In the genomic region with DNA sequence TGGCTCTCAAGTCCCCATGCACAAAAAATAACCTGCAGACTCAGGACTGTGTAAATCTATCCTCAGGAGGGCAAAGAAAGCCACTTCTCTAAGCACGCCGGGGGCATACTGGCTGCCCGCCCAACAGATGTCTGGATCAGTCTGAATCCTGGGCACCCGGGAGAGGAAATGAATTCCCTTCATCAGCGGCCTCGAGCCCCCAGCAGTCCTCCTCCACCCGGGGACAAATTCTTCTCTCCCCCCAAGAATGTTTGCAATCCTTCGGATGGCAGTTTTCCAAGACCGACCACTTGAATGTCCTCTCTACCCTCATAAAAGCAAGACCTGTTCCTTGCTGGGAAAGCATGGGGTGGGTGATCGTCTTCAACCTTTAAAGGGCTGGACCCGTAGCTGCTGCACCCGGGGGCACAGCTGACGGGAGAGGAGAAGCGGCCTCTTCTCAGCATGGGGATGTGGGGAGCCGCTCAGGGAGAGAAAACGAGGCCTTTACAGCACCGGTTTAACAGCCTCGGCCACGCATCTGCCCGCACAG, we compare ENCODE assay signal across 8 cellular contexts. TPM values are rescaled to one million over a fixed set of nuclear protein-coding genes. Genes with fewer than 3 reads are reported as not detected.
DNase-seq lines count a peak whose midpoint lies in the region; ATAC-seq and TF ChIP-seq lines count a peak whose summit lies in the region.

No MANE protein-coding gene starts in this region.

- no peak for DNase-seq in brain microvascular endothelial cell
- no peak for DNase-seq in HuH-7 (ENCODE audit: low spot score)
- DNase-seq in mucosa of gallbladder (ENCODE audit: low spot score) = no peak

- H3K9me3 ChIP-seq in HUES6 (ENCODE audit: control insufficient read depth, insufficient read depth, low read depth, low read length) (no peaks in the 10 kb centered on the region), mucosa of rectum (ENCODE audit: control insufficient read depth in 2 of 2, low read length in 2 of 2) (no peaks in the 10 kb centered on the region)

- TF ChIP-seq CTCF in GM12875 (IDR thresholded peaks at IDR 0.05; ENCODE audit: borderline replicate concordance, insufficient read depth, low read depth, low read length) (no peak), brain microvascular endothelial cell (IDR thresholded peaks at IDR 0.05; ENCODE audit: low read depth, low read length, missing control alignments) (no peak)

- in situ Hi-C loops in brain microvascular endothelial cell (cut with HindIII; ENCODE audit: low pct_ligation_motif_present, low sequenced_read_pairs) = no loop called here

- H3K27ac ChIP-seq in HUES6 (ENCODE audit: low read depth, low read length) (no peak overlapping the region), brain microvascular endothelial cell (no peak overlapping the region), mucosa of rectum (ENCODE audit: low read depth in 2 of 2, low read length in 2 of 2) (peak overlapping the region in 1 of 2 donors; percentile 56)

- H3K27me3 ChIP-seq in HUES6 (ENCODE audit: control insufficient read depth, insufficient read depth, low read length) (peaks cover 25% of the 10 kb centered on the region), brain microvascular endothelial cell (replicated peaks) (no peaks in the 10 kb centered on the region), mucosa of rectum (ENCODE audit: control insufficient read depth in 2 of 2, insufficient read depth in 2 of 2, low read length in 2 of 2) (no peaks in the 10 kb centered on the region)

- ATAC-seq in HG02571 (IDR thresholded peaks at IDR 0.05; ENCODE audit: unreplicated experiment) (no peak), GM21786 (IDR thresholded peaks at IDR 0.05; ENCODE audit: unreplicated experiment) (no peak)

- H3K4me3 ChIP-seq in GM12875 (ENCODE audit: low read depth, low read length) (peak overlapping the region; percentile 79), HUES6 (ENCODE audit: low read depth, low read length) (peak overlapping the region; percentile 71), brain microvascular endothelial cell (ENCODE audit: low read depth, low read length) (peak overlapping the region; percentile 68), mucosa of rectum (ENCODE audit: low read length in 2 of 2) (peak overlapping the region; percentile 71 to 81)

- H3K4me1 ChIP-seq in HUES6 (ENCODE audit: control insufficient read depth, insufficient read depth, low read length) (peaks cover 11% of the 10 kb centered on the region; the same call in 1 of the 2 replicates), mucosa of rectum (ENCODE audit: control insufficient read depth in 2 of 2, insufficient read depth in 2 of 2, low read length in 2 of 2) (peaks cover 14 to 20% of the 10 kb centered on the region in 2 donors)

- H3K36me3 ChIP-seq in HUES6 (ENCODE audit: control insufficient read depth, insufficient read depth, low read length) = no peaks in the 10 kb centered on the region
- H3K36me3 ChIP-seq in brain microvascular endothelial cell (replicated peaks) = no peaks in the 10 kb centered on the region
- H3K36me3 ChIP-seq in mucosa of rectum (ENCODE audit: control insufficient read depth in 2 of 2, insufficient read depth in 2 of 2, low read length in 2 of 2) = no peaks in the 10 kb centered on the region

- peak overlapping the region; percentile 58 for H3K9ac ChIP-seq in HUES6 (ENCODE audit: low read length)
- peak overlapping the region; percentile 74 for H3K9ac ChIP-seq in mucosa of rectum (ENCODE audit: low read depth in 1 of 2, low read length in 2 of 2)

RNA-seq across cellular contexts. Expression of a gene that starts 9.4 kb away (rescaled TPM):
- 74.0 TPM for total RNA-seq in mucosa of gallbladder

RNA-seq across cellular contexts. Expression of a gene that starts 21.9 kb away (rescaled TPM):
- 20.6 TPM for total RNA-seq in mucosa of gallbladder
